8 cellular contexts compared by ENCODE assay signal in genomic region chr1:26126321-26127084, GRCh38. TPM values are rescaled to one million over a fixed set of nuclear protein-coding genes. Genes with fewer than 3 reads are reported as not detected.
DNase-seq lines count a peak whose midpoint lies in the region; ATAC-seq, FAIRE-seq and TF ChIP-seq lines count a peak whose summit lies in the region.

No MANE protein-coding gene starts in this region.

- H3K4me1 ChIP-seq in KMS-11 (ENCODE audit: low read depth, poor library complexity, severe bottlenecking), result peaks cover 58% of the 10 kb centered on the region
- H3K4me1 ChIP-seq in SJSA1 (replicated peaks), result peaks cover 19% of the 10 kb centered on the region
- H3K4me1 ChIP-seq in astrocyte (ENCODE audit: insufficient read depth, low read length), result peaks cover 9% of the 10 kb centered on the region

- H3K4me1 Mint-ChIP-seq in astrocyte (ENCODE audit: low read depth, unreplicated experiment) (peaks cover 15% of the 10 kb centered on the region), natural killer cell (peaks cover 27% of the 10 kb centered on the region in 2 donors)

- H3K27me3 ChIP-seq in KMS-11 (ENCODE audit: insufficient read depth, low read depth) (no peaks in the 10 kb centered on the region), SJSA1 (replicated peaks) (no peaks in the 10 kb centered on the region; the same call in 1 of the 2 replicates), astrocyte (ENCODE audit: insufficient read depth, low read length) (no peaks in the 10 kb centered on the region)

- H3K4me3 Mint-ChIP-seq in astrocyte (ENCODE audit: unreplicated experiment) (no peak overlapping the region), natural killer cell (peak overlapping the region; percentile 61)

- H3K4me3 ChIP-seq in KMS-11 (IDR thresholded peaks at IDR 0.05; ENCODE audit: insufficient read depth, low read depth, low read length), result peak overlapping the region; percentile 74
- H3K4me3 ChIP-seq in SJSA1, result no peak overlapping the region
- H3K4me3 ChIP-seq in astrocyte (ENCODE audit: insufficient read depth, low read depth, low read length), result no peak overlapping the region

- H3K27ac Mint-ChIP-seq in astrocyte (ENCODE audit: unreplicated experiment) (no peak overlapping the region), natural killer cell (peak overlapping the region; percentile 79 to 82)

- H3K27ac ChIP-seq in KMS-11 (peak overlapping the region; percentile 74), SJSA1 (peak overlapping the region; percentile 68), astrocyte (ENCODE audit: low read depth, low read length) (no peak overlapping the region)

- H3K36me3 ChIP-seq in KMS-11 (ENCODE audit: insufficient read depth) (no peaks in the 10 kb centered on the region), SJSA1 (peaks cover 13% of the 10 kb centered on the region), astrocyte (ENCODE audit: insufficient read depth, low read length) (peaks cover 4% of the 10 kb centered on the region)

- no peaks in the 10 kb centered on the region for H3K9me3 Mint-ChIP-seq in astrocyte (ENCODE audit: unreplicated experiment)
- H3K9me3 Mint-ChIP-seq in natural killer cell, result no peaks in the 10 kb centered on the region

- H3K9me3 ChIP-seq in SJSA1 (replicated peaks) (no peaks in the 10 kb centered on the region), astrocyte (ENCODE audit: insufficient read depth, low read depth, low read length) (no peaks in the 10 kb centered on the region)

- H2AFZ ChIP-seq in KMS-11 (ENCODE audit: low read depth) (no peak overlapping the region; the same call in 1 of the 2 replicates), astrocyte (ENCODE audit: low read depth, low read length) (no peak overlapping the region)

- H3K9ac ChIP-seq in KMS-11, result peak overlapping the region; percentile 40; the same call in 1 of the 2 replicates
- H3K9ac ChIP-seq in astrocyte (ENCODE audit: low read length), result no peak overlapping the region

- FAIRE-seq in astrocyte (lab: Jason Lieb, UNC), result no peak

- H3K36me3 Mint-ChIP-seq in astrocyte (ENCODE audit: low read depth, unreplicated experiment) (peaks cover 3% of the 10 kb centered on the region), natural killer cell (no peaks in the 10 kb centered on the region)

- ATAC-seq in natural killer cell (peak; percentile 97 to 100 (median 99)), GM21825 (IDR thresholded peaks at IDR 0.05; ENCODE audit: unreplicated experiment) (no peak), GM18873 (IDR thresholded peaks at IDR 0.05; ENCODE audit: low FRiP score, unreplicated experiment) (no peak)

- H3K27me3 Mint-ChIP-seq in astrocyte (ENCODE audit: low read depth, unreplicated experiment) (no peaks in the 10 kb centered on the region), natural killer cell (ENCODE audit: low read depth in 2 of 2) (peaks cover 29 to 47% of the 10 kb centered on the region in 2 donors)

- peak overlapping the region; percentile 67 for H3K4me2 ChIP-seq in KMS-11
- H3K4me2 ChIP-seq in astrocyte (ENCODE audit: low read length), result no peak overlapping the region

- H3K79me2 ChIP-seq in KMS-11 (ENCODE audit: insufficient read depth, low read depth), result no peaks in the 10 kb centered on the region; the same call in 1 of the 2 replicates
- H3K79me2 ChIP-seq in astrocyte (ENCODE audit: insufficient read depth, low read length), result no peaks in the 10 kb centered on the region

- peak; percentile 36 for DNase-seq in stimulated activated CD4-positive, alpha-beta T cell treated with anti-CD3 and anti-CD28 coated beads, Interleukin-15, amount 100 ng/mL, for 24 hours
- no peak for DNase-seq in stimulated activated CD4-positive, alpha-beta T cell treated with anti-CD3 and anti-CD28 coated beads, Interleukin-2, amount 100 ng/mL, for 48 hours
- peak in 1 of 2 experiments; percentile 67 for DNase-seq in SJSA1 (ENCODE audit: low read depth in 1 of 2, low spot score in 2 of 2)
- DNase-seq in astrocyte (ENCODE audit: low read depth), result peak; percentile 60
- DNase-seq in natural killer cell, result no peak

- no peak for TF ChIP-seq CTCF in KMS-11 (conservative IDR thresholded peaks at IDR 0.05; ENCODE audit: low read depth, low read length)
- no peak for TF ChIP-seq CTCF in astrocyte (IDR thresholded peaks at IDR 0.05; ENCODE audit: insufficient read depth, low read depth, low read length)
- no peak for TF ChIP-seq CTCF in natural killer cell (IDR thresholded peaks at IDR 0.05)

- intact Hi-C loops in natural killer cell (cut with micrococcal nuclease), result loop anchor here (1.0 kb wide), 2 partner anchors 15 to 252 kb away; partner anchors contain the start of gene PDIK1L

- no peaks in the 10 kb centered on the region for H4K20me1 ChIP-seq in KMS-11 (ENCODE audit: insufficient read depth)
- H4K20me1 ChIP-seq in astrocyte (ENCODE audit: insufficient read depth, low read length), result no peaks in the 10 kb centered on the region

RNA-seq across cellular contexts. Expression of gene PDIK1L, which starts 14.9 kb away (rescaled TPM):
- total RNA-seq in SJSA1 (2014; rRNA removed; shearing (Covaris generic)), result 5.3 and 9.1 TPM in 2 replicates
- total RNA-seq in astrocyte (3.1 and 3.4 TPM in 2 replicates), natural killer cell (1 to 10 TPM; 3.1 to 8.2 (median 8.1) TPM)

RNA-seq across cellular contexts. Expression of gene FAM110D, which starts 32.4 kb away (rescaled TPM):
- total RNA-seq in SJSA1 (2014; rRNA removed; shearing (Covaris generic)), result not detected in 2 replicates
- 0.70 and 0.77 TPM in 2 replicates for total RNA-seq in astrocyte
- not detected for total RNA-seq in natural killer cell

RNA-seq across cellular contexts. Expression of gene C1orf232, which starts 42.3 kb away (rescaled TPM):
- not detected in 2 replicates for total RNA-seq in SJSA1 (2014; rRNA removed; shearing (Covaris generic))
- total RNA-seq in astrocyte, result not detected in 2 replicates
- total RNA-seq in natural killer cell, result not detected

RNA-seq across cellular contexts. Expression of gene ZNF593, which starts 43.2 kb away (rescaled TPM):
- 23.4 and 34.9 TPM in 2 replicates for total RNA-seq in SJSA1 (2014; rRNA removed; shearing (Covaris generic))
- total RNA-seq in astrocyte (34.4 and 37.6 TPM in 2 replicates), natural killer cell (10 to 100 TPM in 2 of 3 donors, 1 to 10 TPM in 1; 8.6 to 17.8 (median 15.6) TPM)

RNA-seq across cellular contexts. Expression of gene ZNF593OS, which starts 45.1 kb away (rescaled TPM):
- total RNA-seq in SJSA1 (2014; rRNA removed; shearing (Covaris generic)), result 0.24 TPM in 1 of 2 replicates, not detected in the other
- total RNA-seq in astrocyte (not detected in 2 replicates), natural killer cell (not detected)

Comparison
In these comparisons a context has a peak if more than half of its experiments do, and no peak if none do; other contexts are left out.
1. DNase-seq: peak in stimulated activated CD4-positive, alpha-beta T cell treated with anti-CD3 and anti-CD28 coated beads, Interleukin-15, amount 100 ng/mL, for 24 hours (single experiment) and astrocyte (single experiment); none in stimulated activated CD4-positive, alpha-beta T cell treated with anti-CD3 and anti-CD28 coated beads, Interleukin-2, amount 100 ng/mL, for 48 hours (0 of 2) and natural killer cell (single experiment).
2. ATAC-seq: peak in natural killer cell (3 of 3); none in GM21825 (single experiment) and GM18873 (single experiment).